In genomic region chr9:83544002-83544698, GRCh38 we compare ENCODE assay signal across 8 cellular contexts. TPM values are rescaled to one million over a fixed set of nuclear protein-coding genes. Genes with fewer than 3 reads are reported as not detected.
A peak's percentile ranks its signal among the peaks of the same experiment; 100 is the strongest.
DNase-seq lines count a peak whose midpoint lies in the region; ATAC-seq lines count a peak whose summit lies in the region.

No MANE protein-coding gene starts in this region.

- CTCF ChIA-PET in activated naive CD4-positive, alpha-beta T cell treated with anti-CD3 and anti-CD28 coated beads, Interleukin-2, amount 10 ng/mL, durations not matched to agents 7 days and 5 days (lab: Charles Lee) = interaction anchor here (0.7 to 5.6 kb wide), 17 partner anchors 9 to 217 kb away, joined by 3 to 175 read pairs (median 5); no protein-coding TSS in a partner anchor

- no peaks in the 10 kb centered on the region for H3K4me1 Mint-ChIP-seq in activated naive CD4-positive, alpha-beta T cell treated with anti-CD3 and anti-CD28 coated beads, Interleukin-2, amount 10 ng/mL, durations not matched to agents 7 days and 5 days

- H3K4me3 Mint-ChIP-seq in activated naive CD4-positive, alpha-beta T cell treated with anti-CD3 and anti-CD28 coated beads, Interleukin-2, amount 10 ng/mL, durations not matched to agents 7 days and 5 days = no peak overlapping the region

- H3K27ac Mint-ChIP-seq in activated naive CD4-positive, alpha-beta T cell treated with anti-CD3 and anti-CD28 coated beads, Interleukin-2, amount 50 U/mL, for 72 hours = no peak overlapping the region
- H3K27ac Mint-ChIP-seq in activated naive CD4-positive, alpha-beta T cell treated with anti-CD3 and anti-CD28 coated beads, Interleukin-2, amount 10 ng/mL, durations not matched to agents 7 days and 5 days = no peak overlapping the region

- no peak for DNase-seq in activated naive CD4-positive, alpha-beta T cell treated with anti-CD3 and anti-CD28 coated beads, Interleukin-2, amount 50 U/mL, for 72 hours (ENCODE audit: low spot score in 2 of 2)
- DNase-seq in activated naive CD4-positive, alpha-beta T cell treated with anti-CD3 and anti-CD28 coated beads, Interleukin-2, amount 10 ng/mL, durations not matched to agents 7 days and 5 days = no peak
- DNase-seq in NCI-H1417 (lab: John Stamatoyannopoulos, UW) (peak; percentile 56 to 81 (median 67)), SW480 (ENCODE audit: low spot score) (peak; percentile 75), germinal center (ENCODE audit: low spot score) (peak; percentile 26), renal cortical epithelial cell (ENCODE audit: low read depth) (peak; percentile 83), putamen (ENCODE audit: low spot score) (no peak)

- peak; percentile 37 to 71 for ATAC-seq in activated naive CD4-positive, alpha-beta T cell treated with anti-CD3 and anti-CD28 coated beads, Interleukin-2, amount 50 U/mL, for 72 hours
- ATAC-seq in HG02759 (IDR thresholded peaks at IDR 0.05; ENCODE audit: unreplicated experiment) = peak; percentile 94

- H3K36me3 Mint-ChIP-seq in activated naive CD4-positive, alpha-beta T cell treated with anti-CD3 and anti-CD28 coated beads, Interleukin-2, amount 50 U/mL, for 72 hours = peaks cover 0 to 12% of the 10 kb centered on the region in 2 donors
- no peaks in the 10 kb centered on the region for H3K36me3 Mint-ChIP-seq in activated naive CD4-positive, alpha-beta T cell treated with anti-CD3 and anti-CD28 coated beads, Interleukin-2, amount 10 ng/mL, durations not matched to agents 7 days and 5 days

- H3K9me3 Mint-ChIP-seq in activated naive CD4-positive, alpha-beta T cell treated with anti-CD3 and anti-CD28 coated beads, Interleukin-2, amount 50 U/mL, for 72 hours = peaks cover 3 to 8% of the 10 kb centered on the region in 2 donors
- no peaks in the 10 kb centered on the region for H3K9me3 Mint-ChIP-seq in activated naive CD4-positive, alpha-beta T cell treated with anti-CD3 and anti-CD28 coated beads, Interleukin-2, amount 10 ng/mL, durations not matched to agents 7 days and 5 days

- H3K27me3 Mint-ChIP-seq in activated naive CD4-positive, alpha-beta T cell treated with anti-CD3 and anti-CD28 coated beads, Interleukin-2, amount 10 ng/mL, durations not matched to agents 7 days and 5 days = peaks cover 13% of the 10 kb centered on the region

RNA-seq across cellular contexts. Expression of gene FRMD3, which starts 5.9 kb away (rescaled TPM):
- under 1 TPM; 0.25 to 0.64 TPM for total RNA-seq in activated naive CD4-positive, alpha-beta T cell treated with anti-CD3 and anti-CD28 coated beads, Interleukin-2, amount 50 U/mL, for 72 hours
- total RNA-seq in renal cortical epithelial cell = 1.0 and 3.5 TPM in 2 replicates

Comparison
In these comparisons a context has a peak if more than half of its experiments do, and no peak if none do; other contexts are left out.
1. DNase-seq: peak in NCI-H1417 (3 of 3), SW480 (single experiment), germinal center (single experiment) and renal cortical epithelial cell (single experiment); none in activated naive CD4-positive, alpha-beta T cell treated with anti-CD3 and anti-CD28 coated beads, Interleukin-2, amount 50 U/mL, for 72 hours (0 of 2), activated naive CD4-positive, alpha-beta T cell treated with anti-CD3 and anti-CD28 coated beads, Interleukin-2, amount 10 ng/mL, durations not matched to agents 7 days and 5 days (single experiment) and putamen (single experiment).